8 cellular contexts compared by ENCODE assay signal in genomic region chr2:160427629-160428424, GRCh38.
A peak's percentile ranks its signal among the peaks of the same experiment; 100 is the strongest.
DNase-seq lines count a peak whose midpoint lies in the region; ATAC-seq lines count a peak whose summit lies in the region.

No MANE protein-coding gene starts in this region.

- no peaks in the 10 kb centered on the region for H3K79me2 ChIP-seq in trophoblast cell (ENCODE audit: control insufficient read depth, insufficient read depth, low read length, poor library complexity)

- H3K4me3 ChIP-seq in trophoblast cell (ENCODE audit: low read depth, low read length): no peak overlapping the region

- no peak overlapping the region for H2AFZ ChIP-seq in trophoblast cell (ENCODE audit: insufficient read depth, low read length, poor library complexity)

- ATAC-seq in GM18909 (IDR thresholded peaks at IDR 0.05; ENCODE audit: poor library complexity, unreplicated experiment) (peak; percentile 72), HG03097 (IDR thresholded peaks at IDR 0.05; ENCODE audit: low FRiP score, unreplicated experiment) (peak; percentile 79)
- peak; percentile 91 for ATAC-seq in central memory CD8-positive, alpha-beta T cell (replicated peaks; ENCODE audit: extremely low read depth, poor library complexity, severe bottlenecking)
- ATAC-seq in natural killer cell treated with Interleukin-12 subunit alpha and Interleukin-12 subunit beta and Interleukin-15 and Interleukin-18, amount 100 ng/mL, for 72 hours: peak; percentile 78 to 86

- peaks cover 37% of the 10 kb centered on the region for H3K4me1 Mint-ChIP-seq in T-helper 1 cell treated with Interleukin-12 subunit alpha and Interleukin-12 subunit beta and Interleukin-4 antibody, amounts not matched to agents 30 μg/mL and 1 μg/mL, for 36 hours (ENCODE audit: low read depth)
- peaks cover 48% of the 10 kb centered on the region for H3K4me1 Mint-ChIP-seq in central memory CD8-positive, alpha-beta T cell
- peaks cover 37 to 49% of the 10 kb centered on the region in 2 donors for H3K4me1 Mint-ChIP-seq in natural killer cell treated with Interleukin-12 subunit alpha and Interleukin-12 subunit beta and Interleukin-15 and Interleukin-18, amount 100 ng/mL, for 72 hours (ENCODE audit: low read depth in 2 of 2)

- H3K27me3 Mint-ChIP-seq in T-helper 1 cell treated with Interleukin-12 subunit alpha and Interleukin-12 subunit beta and Interleukin-4 antibody, amounts not matched to agents 30 μg/mL and 1 μg/mL, for 36 hours (ENCODE audit: low read depth): peaks cover 3% of the 10 kb centered on the region
- H3K27me3 Mint-ChIP-seq in central memory CD8-positive, alpha-beta T cell: no peaks in the 10 kb centered on the region
- no peaks in the 10 kb centered on the region for H3K27me3 Mint-ChIP-seq in natural killer cell treated with Interleukin-12 subunit alpha and Interleukin-12 subunit beta and Interleukin-15 and Interleukin-18, amount 100 ng/mL, for 72 hours

- peaks cover 2 to 9% of the 10 kb centered on the region in 2 experiments for H3K36me3 ChIP-seq in trophoblast cell (ENCODE audit: control insufficient read depth in 1 of 2, insufficient read depth in 2 of 2, low read length in 2 of 2)

- H3K27ac ChIP-seq in trophoblast cell (ENCODE audit: low read depth, low read length): no peak overlapping the region

- peak overlapping the region; percentile 74 for H3K27ac Mint-ChIP-seq in T-helper 1 cell treated with Interleukin-12 subunit alpha and Interleukin-12 subunit beta and Interleukin-4 antibody, amounts not matched to agents 30 μg/mL and 1 μg/mL, for 36 hours
- H3K27ac Mint-ChIP-seq in central memory CD8-positive, alpha-beta T cell (ENCODE audit: low read depth): peak overlapping the region; percentile 82
- H3K27ac Mint-ChIP-seq in natural killer cell treated with Interleukin-12 subunit alpha and Interleukin-12 subunit beta and Interleukin-15 and Interleukin-18, amount 100 ng/mL, for 72 hours: peak overlapping the region; percentile 91 to 98

- H2BK5ac ChIP-seq in trophoblast cell (ENCODE audit: low read depth, low read length, poor library complexity): no peak overlapping the region

- no peaks in the 10 kb centered on the region for H3K27me3 ChIP-seq in trophoblast cell (ENCODE audit: insufficient read depth, low read length)

- H3K4me2 ChIP-seq in trophoblast cell (ENCODE audit: low read length): no peak overlapping the region

- no peak overlapping the region for H3K23ac ChIP-seq in trophoblast cell (ENCODE audit: low read length)

- peak in 1 of 2 donors; percentile 37 for DNase-seq in central memory CD8-positive, alpha-beta T cell (ENCODE audit: low spot score in 2 of 2)
- peak; percentile 68 for DNase-seq in natural killer cell treated with Interleukin-12 subunit alpha and Interleukin-12 subunit beta and Interleukin-15 and Interleukin-18, amount 100 ng/mL, for 72 hours (ENCODE audit: low spot score)
- DNase-seq in midbrain (lab: John Stamatoyannopoulos, UW): no peak
- no peak for DNase-seq in cerebellar nuclear complex (lab: John Stamatoyannopoulos, UW)
- DNase-seq in trophoblast cell: no peak

- H4K8ac ChIP-seq in trophoblast cell (ENCODE audit: low read depth, low read length): no peak overlapping the region

- H2BK12ac ChIP-seq in trophoblast cell (ENCODE audit: low read length): no peak overlapping the region

- H2BK120ac ChIP-seq in trophoblast cell (ENCODE audit: insufficient read depth, low read length, poor library complexity): no peak overlapping the region

- H2AK5ac ChIP-seq in trophoblast cell (ENCODE audit: low read length): no peak overlapping the region

- H3K9me3 Mint-ChIP-seq in T-helper 1 cell treated with Interleukin-12 subunit alpha and Interleukin-12 subunit beta and Interleukin-4 antibody, amounts not matched to agents 30 μg/mL and 1 μg/mL, for 36 hours: peaks cover 12% of the 10 kb centered on the region
- H3K9me3 Mint-ChIP-seq in central memory CD8-positive, alpha-beta T cell: no peaks in the 10 kb centered on the region
- H3K9me3 Mint-ChIP-seq in natural killer cell treated with Interleukin-12 subunit alpha and Interleukin-12 subunit beta and Interleukin-15 and Interleukin-18, amount 100 ng/mL, for 72 hours: peaks cover 8% of the 10 kb centered on the region

- no peaks in the 10 kb centered on the region for H3K9me3 ChIP-seq in trophoblast cell (ENCODE audit: insufficient read depth, low read depth, low read length)

- no CpG with 5 or more reads among the region's 7 CpGs for WGBS in trophoblast cell (ENCODE audit: extremely low coverage, insufficient coverage, insufficient read length)

- H3K4me3 Mint-ChIP-seq in T-helper 1 cell treated with Interleukin-12 subunit alpha and Interleukin-12 subunit beta and Interleukin-4 antibody, amounts not matched to agents 30 μg/mL and 1 μg/mL, for 36 hours: peak overlapping the region; percentile 63
- H3K4me3 Mint-ChIP-seq in central memory CD8-positive, alpha-beta T cell: peak overlapping the region; percentile 64
- H3K4me3 Mint-ChIP-seq in natural killer cell treated with Interleukin-12 subunit alpha and Interleukin-12 subunit beta and Interleukin-15 and Interleukin-18, amount 100 ng/mL, for 72 hours: peak overlapping the region; percentile 77

- H3K4me1 ChIP-seq in trophoblast cell (ENCODE audit: control insufficient read depth in 1 of 2, insufficient read depth in 2 of 2, low read length in 2 of 2): no peaks in the 10 kb centered on the region

- peaks cover 36% of the 10 kb centered on the region for H3K36me3 Mint-ChIP-seq in T-helper 1 cell treated with Interleukin-12 subunit alpha and Interleukin-12 subunit beta and Interleukin-4 antibody, amounts not matched to agents 30 μg/mL and 1 μg/mL, for 36 hours (ENCODE audit: low read depth)
- peaks cover 2% of the 10 kb centered on the region for H3K36me3 Mint-ChIP-seq in central memory CD8-positive, alpha-beta T cell (ENCODE audit: insufficient read depth)
- peaks cover 10% of the 10 kb centered on the region for H3K36me3 Mint-ChIP-seq in natural killer cell treated with Interleukin-12 subunit alpha and Interleukin-12 subunit beta and Interleukin-15 and Interleukin-18, amount 100 ng/mL, for 72 hours

- H4K91ac ChIP-seq in trophoblast cell (ENCODE audit: low read depth, low read length): no peak overlapping the region

- no peak overlapping the region for H3K18ac ChIP-seq in trophoblast cell (ENCODE audit: low read length)

- H4K12ac ChIP-seq in trophoblast cell (ENCODE audit: low read depth, low read length): no peak overlapping the region

- H3K79me1 ChIP-seq in trophoblast cell (ENCODE audit: low read length): no peaks in the 10 kb centered on the region

- no peak overlapping the region for H3K9ac ChIP-seq in trophoblast cell (ENCODE audit: low read length)

- H3K4ac ChIP-seq in trophoblast cell (ENCODE audit: low read depth, low read length): no peak overlapping the region

- H3K14ac ChIP-seq in trophoblast cell (ENCODE audit: low read length): no peak overlapping the region
